In the genomic region with DNA sequence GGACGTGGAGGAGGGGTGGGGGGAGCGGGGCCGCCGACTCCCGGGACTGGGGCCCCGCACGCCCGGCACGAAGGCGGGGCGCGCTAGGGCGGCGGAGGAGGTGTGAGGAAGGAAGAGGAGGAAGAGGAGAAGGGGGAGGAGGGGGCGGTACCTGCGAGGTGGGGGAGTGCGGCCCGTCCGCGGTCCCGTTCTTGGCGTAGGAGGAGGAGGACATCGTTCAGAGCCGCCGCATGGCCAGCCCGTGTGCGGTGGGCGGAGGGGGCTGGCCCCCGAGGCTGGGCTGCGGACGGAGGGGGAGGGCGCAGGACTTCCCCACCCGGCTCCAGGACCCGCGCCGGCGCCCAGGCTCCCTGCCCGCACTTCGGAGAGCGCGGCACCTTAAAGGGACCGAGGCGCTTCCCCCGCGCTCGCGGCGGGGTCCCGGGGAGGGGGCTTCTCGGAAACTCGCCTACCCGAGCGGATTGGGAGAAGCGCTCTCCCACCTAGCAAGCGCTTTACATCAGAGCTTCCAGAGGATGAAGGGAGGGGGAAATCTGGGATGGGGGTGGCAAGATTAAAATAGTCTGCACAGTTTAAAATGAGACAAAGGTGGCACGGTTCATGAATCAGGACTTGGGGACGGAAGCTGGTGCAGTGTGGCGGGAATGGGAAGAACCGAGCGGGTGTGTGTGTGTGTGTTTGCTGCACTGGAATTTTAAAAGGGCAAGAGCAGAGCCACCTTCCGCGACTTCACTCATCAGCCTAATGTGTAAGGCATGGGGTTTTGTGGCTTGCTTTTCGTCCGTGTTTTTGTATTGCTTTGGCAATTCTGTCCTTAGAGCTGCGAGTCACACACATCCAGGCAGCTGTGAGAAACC, we compare ENCODE assay signal across 8 cellular contexts. TPM values are rescaled to one million over a fixed set of nuclear protein-coding genes. Genes with fewer than 3 reads are reported as not detected.
DNase-seq lines count a peak whose midpoint lies in the region; ATAC-seq and TF ChIP-seq lines count a peak whose summit lies in the region.

A gene (minus strand): TSS at position 247 of the 857 bp plus-strand sequence.

- H2BK5ac ChIP-seq in neuronal stem cell (ENCODE audit: low read length), result no peak within 1 kb of the TSS

- H3K27ac ChIP-seq in neuronal stem cell (replicated peaks; ENCODE audit: low read length), result no peak within 1 kb of the TSS

- TF ChIP-seq CTCF in WTC11 (IDR thresholded peaks at IDR 0.05), result no peak
- TF ChIP-seq CTCF in fibroblast of pulmonary artery (IDR thresholded peaks at IDR 0.05; ENCODE audit: low read length, missing control alignments), result no peak

- H3K27me3 Mint-ChIP-seq in WTC11 (ENCODE audit: low read depth), result peaks cover 68% of the 10 kb centered on the region

- H2BK12ac ChIP-seq in neuronal stem cell (ENCODE audit: low read length), result no peak within 1 kb of the TSS

- H2AFZ ChIP-seq in neuronal stem cell (ENCODE audit: low read length), result peak within 1 kb of the TSS; percentile 98

- no peak within 1 kb of the TSS for H3K4ac ChIP-seq in neuronal stem cell (ENCODE audit: low read length)

- H3K4me2 ChIP-seq in neuronal stem cell (ENCODE audit: insufficient read depth, low read length, poor library complexity, severe bottlenecking), result peak within 1 kb of the TSS; percentile 90

- peaks cover 18% of the 10 kb centered on the region for H3K4me1 Mint-ChIP-seq in WTC11

- DNase-seq in activated T-cell treated with anti-CD3 and anti-CD28 coated beads, Interleukin-2, amount 50 U/mL, for 1 hour, result peak; percentile 17
- DNase-seq in activated T-cell treated with anti-CD3 and anti-CD28 coated beads for 4 hours, result no peak
- DNase-seq in WTC11 (ENCODE audit: low spot score), result peak; percentile 58
- peak; percentile 8 for DNase-seq in fibroblast of pulmonary artery (ENCODE audit: low read depth)
- DNase-seq in neuronal stem cell (ENCODE audit: low spot score), result peak; percentile 35
- no peak for DNase-seq in NCI-H2029 treated with DMSO at 0.1 percent for 48 hours (lab: John Stamatoyannopoulos, UW)

- no peaks in the 10 kb centered on the region for H3K9me3 ChIP-seq in neuronal stem cell (replicated peaks in 1 of 2; ENCODE audit: control insufficient read depth in 2 of 2, insufficient read depth in 1 of 2, low read depth in 1 of 2, low read length in 2 of 2)

- peak within 1 kb of the TSS; percentile 78 for H3K14ac ChIP-seq in neuronal stem cell (ENCODE audit: low read length)

- peaks cover 8 to 34% (median 26%) of the 10 kb centered on the region in 3 experiments for H3K27me3 ChIP-seq in neuronal stem cell (ENCODE audit: control insufficient read depth in 3 of 3, insufficient read depth in 3 of 3, low read depth in 1 of 3, low read length in 3 of 3)

- ATAC-seq in HG03432 (IDR thresholded peaks at IDR 0.05; ENCODE audit: unreplicated experiment), result peak; percentile 55
- peak; percentile 65 for ATAC-seq in WTC11
- no peak for ATAC-seq in HG03095 (IDR thresholded peaks at IDR 0.05; ENCODE audit: unreplicated experiment)

- peak within 1 kb of the TSS; percentile 47 for H2BK120ac ChIP-seq in neuronal stem cell (ENCODE audit: low read depth, low read length)

- no peak within 1 kb of the TSS for H4K8ac ChIP-seq in neuronal stem cell (ENCODE audit: low read depth, low read length)

- H3K36me3 Mint-ChIP-seq in WTC11, result no peaks in the 10 kb centered on the region

- H3K36me3 ChIP-seq in neuronal stem cell (replicated peaks in 1 of 2; ENCODE audit: control insufficient read depth in 2 of 2, insufficient read depth in 2 of 2, low read length in 2 of 2), result no peaks in the 10 kb centered on the region

- peak within 1 kb of the TSS; percentile 49 for H2BK15ac ChIP-seq in neuronal stem cell (ENCODE audit: low read length)

- peak within 1 kb of the TSS; percentile 59 for H3K23ac ChIP-seq in neuronal stem cell (ENCODE audit: low read depth, low read length, poor library complexity)

- no peaks in the 10 kb centered on the region for H3K9me3 Mint-ChIP-seq in WTC11

- no peak within 1 kb of the TSS for H3K27ac Mint-ChIP-seq in WTC11

- peak within 1 kb of the TSS; percentile 50 for H3K9ac ChIP-seq in neuronal stem cell (ENCODE audit: low read depth, low read length, poor library complexity)

- peak within 1 kb of the TSS; percentile 88 for H3K4me3 Mint-ChIP-seq in WTC11

- H3K79me1 ChIP-seq in neuronal stem cell (ENCODE audit: low read depth, low read length), result no peaks in the 10 kb centered on the region

- H2AK5ac ChIP-seq in neuronal stem cell (ENCODE audit: low read depth, low read length), result no peak within 1 kb of the TSS

- no peak within 1 kb of the TSS for H4K91ac ChIP-seq in neuronal stem cell (ENCODE audit: low read depth, low read length, poor library complexity)

- peaks cover 3 to 4% of the 10 kb centered on the region in 2 donors for H3K4me1 ChIP-seq in neuronal stem cell (ENCODE audit: control insufficient read depth in 2 of 2, insufficient read depth in 1 of 2, low read depth in 1 of 2, low read length in 2 of 2)

- CTCF ChIA-PET in WTC11 (lab: Charles Lee), result interaction anchor here (1.3 kb wide), 1 partner anchor 61 kb away, joined by 4 read pairs; no protein-coding TSS in a partner anchor

- peak within 1 kb of the TSS; percentile 50 for H3K4me3 ChIP-seq in fibroblast of pulmonary artery (replicated peaks; ENCODE audit: low read depth, low read length)
- peak within 1 kb of the TSS; percentile 76 to 83 for H3K4me3 ChIP-seq in neuronal stem cell (ENCODE audit: low read length in 2 of 2)

- H3K18ac ChIP-seq in neuronal stem cell (ENCODE audit: low read length), result peak within 1 kb of the TSS; percentile 98

- POLR2A ChIA-PET in WTC11 (lab: Charles Lee), result no interaction called here

- no CpG with 5 or more reads among the region's 65 CpGs for WGBS in neuronal stem cell (ENCODE audit: extremely low coverage in 2 of 2, insufficient read length in 2 of 2, insufficient replicate concordance in 1 of 2), 2 donors

TF ChIP-seq in WTC11, 78 proteins besides CTCF, POLR2A, EP300 and RAD21 (continues in another document):
- TF ChIP-seq, protein P1, sequence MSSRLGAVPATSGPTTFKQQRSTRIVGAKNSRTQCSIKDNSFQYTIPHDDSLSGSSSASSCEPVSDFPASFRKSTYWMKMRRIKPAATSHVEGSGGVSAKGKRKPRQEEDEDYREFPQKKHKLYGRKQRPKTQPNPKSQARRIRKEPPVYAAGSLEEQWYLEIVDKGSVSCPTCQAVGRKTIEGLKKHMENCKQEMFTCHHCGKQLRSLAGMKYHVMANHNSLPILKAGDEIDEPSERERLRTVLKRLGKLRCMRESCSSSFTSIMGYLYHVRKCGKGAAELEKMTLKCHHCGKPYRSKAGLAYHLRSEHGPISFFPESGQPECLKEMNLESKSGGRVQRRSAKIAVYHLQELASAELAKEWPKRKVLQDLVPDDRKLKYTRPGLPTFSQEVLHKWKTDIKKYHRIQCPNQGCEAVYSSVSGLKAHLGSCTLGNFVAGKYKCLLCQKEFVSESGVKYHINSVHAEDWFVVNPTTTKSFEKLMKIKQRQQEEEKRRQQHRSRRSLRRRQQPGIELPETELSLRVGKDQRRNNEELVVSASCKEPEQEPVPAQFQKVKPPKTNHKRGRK (CRISPR knock-in tag; IDR thresholded peaks at IDR 0.05; ENCODE audit: borderline replicate concordance), result 0 out of 2 replicates have a peak, but pooled peaks have one; percentile 27
- no peak for TF ChIP-seq SMAD4 (CRISPR knock-in tag; IDR thresholded peaks at IDR 0.05)
- TF ChIP-seq, protein P2, sequence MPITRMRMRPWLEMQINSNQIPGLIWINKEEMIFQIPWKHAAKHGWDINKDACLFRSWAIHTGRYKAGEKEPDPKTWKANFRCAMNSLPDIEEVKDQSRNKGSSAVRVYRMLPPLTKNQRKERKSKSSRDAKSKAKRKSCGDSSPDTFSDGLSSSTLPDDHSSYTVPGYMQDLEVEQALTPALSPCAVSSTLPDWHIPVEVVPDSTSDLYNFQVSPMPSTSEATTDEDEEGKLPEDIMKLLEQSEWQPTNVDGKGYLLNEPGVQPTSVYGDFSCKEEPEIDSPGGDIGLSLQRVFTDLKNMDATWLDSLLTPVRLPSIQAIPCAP (CRISPR knock-in tag; IDR thresholded peaks at IDR 0.05), result no peak
- TF ChIP-seq ELF4 (CRISPR knock-in tag; IDR thresholded peaks at IDR 0.05; ENCODE audit: low read depth), result no peak; the same call in 1 of the 2 replicates
- TF ChIP-seq, protein P3, sequence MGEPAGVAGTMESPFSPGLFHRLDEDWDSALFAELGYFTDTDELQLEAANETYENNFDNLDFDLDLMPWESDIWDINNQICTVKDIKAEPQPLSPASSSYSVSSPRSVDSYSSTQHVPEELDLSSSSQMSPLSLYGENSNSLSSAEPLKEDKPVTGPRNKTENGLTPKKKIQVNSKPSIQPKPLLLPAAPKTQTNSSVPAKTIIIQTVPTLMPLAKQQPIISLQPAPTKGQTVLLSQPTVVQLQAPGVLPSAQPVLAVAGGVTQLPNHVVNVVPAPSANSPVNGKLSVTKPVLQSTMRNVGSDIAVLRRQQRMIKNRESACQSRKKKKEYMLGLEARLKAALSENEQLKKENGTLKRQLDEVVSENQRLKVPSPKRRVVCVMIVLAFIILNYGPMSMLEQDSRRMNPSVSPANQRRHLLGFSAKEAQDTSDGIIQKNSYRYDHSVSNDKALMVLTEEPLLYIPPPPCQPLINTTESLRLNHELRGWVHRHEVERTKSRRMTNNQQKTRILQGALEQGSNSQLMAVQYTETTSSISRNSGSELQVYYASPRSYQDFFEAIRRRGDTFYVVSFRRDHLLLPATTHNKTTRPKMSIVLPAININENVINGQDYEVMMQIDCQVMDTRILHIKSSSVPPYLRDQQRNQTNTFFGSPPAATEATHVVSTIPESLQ (CRISPR knock-in tag; IDR thresholded peaks at IDR 0.05), result no peak
- TF ChIP-seq, protein P4, sequence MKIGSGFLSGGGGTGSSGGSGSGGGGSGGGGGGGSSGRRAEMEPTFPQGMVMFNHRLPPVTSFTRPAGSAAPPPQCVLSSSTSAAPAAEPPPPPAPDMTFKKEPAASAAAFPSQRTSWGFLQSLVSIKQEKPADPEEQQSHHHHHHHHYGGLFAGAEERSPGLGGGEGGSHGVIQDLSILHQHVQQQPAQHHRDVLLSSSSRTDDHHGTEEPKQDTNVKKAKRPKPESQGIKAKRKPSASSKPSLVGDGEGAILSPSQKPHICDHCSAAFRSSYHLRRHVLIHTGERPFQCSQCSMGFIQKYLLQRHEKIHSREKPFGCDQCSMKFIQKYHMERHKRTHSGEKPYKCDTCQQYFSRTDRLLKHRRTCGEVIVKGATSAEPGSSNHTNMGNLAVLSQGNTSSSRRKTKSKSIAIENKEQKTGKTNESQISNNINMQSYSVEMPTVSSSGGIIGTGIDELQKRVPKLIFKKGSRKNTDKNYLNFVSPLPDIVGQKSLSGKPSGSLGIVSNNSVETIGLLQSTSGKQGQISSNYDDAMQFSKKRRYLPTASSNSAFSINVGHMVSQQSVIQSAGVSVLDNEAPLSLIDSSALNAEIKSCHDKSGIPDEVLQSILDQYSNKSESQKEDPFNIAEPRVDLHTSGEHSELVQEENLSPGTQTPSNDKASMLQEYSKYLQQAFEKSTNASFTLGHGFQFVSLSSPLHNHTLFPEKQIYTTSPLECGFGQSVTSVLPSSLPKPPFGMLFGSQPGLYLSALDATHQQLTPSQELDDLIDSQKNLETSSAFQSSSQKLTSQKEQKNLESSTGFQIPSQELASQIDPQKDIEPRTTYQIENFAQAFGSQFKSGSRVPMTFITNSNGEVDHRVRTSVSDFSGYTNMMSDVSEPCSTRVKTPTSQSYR (CRISPR knock-in tag; IDR thresholded peaks at IDR 0.05), result peak; percentile 80

RNA-seq across cellular contexts. Expression of the gene that starts here (rescaled TPM):
- total RNA-seq in WTC11 (2021), result 4.7 to 7.2 TPM (median 6.9 TPM) in 3 replicates
- 3.3 TPM for polyA plus RNA-seq in neuronal stem cell (2013, experiment 1 of 2)
- polyA plus RNA-seq in neuronal stem cell (2013, experiment 2 of 2), result 3.7 TPM

Comparison
In these comparisons a context has a peak if more than half of its experiments do, and no peak if none do; other contexts are left out.
1. DNase-seq: peak in activated T-cell treated with anti-CD3 and anti-CD28 coated beads, Interleukin-2, amount 50 U/mL, for 1 hour (single experiment), WTC11 (single experiment), fibroblast of pulmonary artery (single experiment) and neuronal stem cell (single experiment); none in activated T-cell treated with anti-CD3 and anti-CD28 coated beads for 4 hours (single experiment) and NCI-H2029 treated with DMSO at 0.1 percent for 48 hours (single experiment).